Comparison of ENCODE assay signal across 17 cellular contexts in genomic region chr3:20099020-20099539, GRCh38. TPM values are rescaled to one million over a fixed set of nuclear protein-coding genes. Genes with fewer than 3 reads are reported as not detected.
DNase-seq lines count a peak whose midpoint lies in the region; ATAC-seq and TF ChIP-seq lines count a peak whose summit lies in the region.
"Had no signal": no experiment of that assay in that cellular context is flagged by ENCODE, and none has a peak within 500 bp of the region (broad histone marks: within the 10 kb centered on the region; RNA-seq: fewer than 3 reads in every experiment).

No MANE protein-coding gene starts in this region.

- no peaks in the 10 kb centered on the region for H3K27me3 ChIP-seq in thoracic aorta (replicated peaks; ENCODE audit: insufficient read depth)
- H3K27me3 ChIP-seq: BLaER1 treated with 17β-estradiol and CSF1 and Interleukin-3, amounts not matched to agents 10 nM and 100 nM; left lung had no signal

- no peak for DNase-seq in activated CD8-positive, alpha-beta memory T cell treated with anti-CD3 and anti-CD28 coated beads, Interleukin-2, amount 10 ng/mL, durations not matched to agents 7 days and 5 days
- DNase-seq in activated CD8-positive, alpha-beta memory T cell treated with anti-CD3 and anti-CD28 coated beads, Interleukin-2, amount 50 U/mL, for 4 hours = no peak
- peak; percentile 77 for DNase-seq in astrocyte of the hippocampus (ENCODE audit: low read depth, low spot score)
- peak; percentile 22 for DNase-seq in midbrain (lab: John Stamatoyannopoulos, UW)
- no peak for DNase-seq in thoracic aorta (ENCODE audit: low spot score)
- no peak for DNase-seq in DMS114 treated with DMSO at 0.1 percent for 48 hours (lab: John Stamatoyannopoulos, UW; ENCODE audit: unreplicated experiment)
- DNase-seq in T-helper 2 cell treated with Interferon-gamma antibody and Interleukin-4, amounts not matched to agents 5 μg/mL and 100 μg/mL, for 36 hours (ENCODE audit: low spot score) = no peak
- DNase-seq: activated T-cell treated with anti-CD3 and anti-CD28 coated beads, Interleukin-2, amount 50 U/mL, for 1 hour; KBM-7; left lung; NCI-H1092; OCI-M1; stimulated activated naive B cell treated with anti-CD40 and anti-IgM and Interleukin-4, amounts not matched to agents 10 μg/mL and 1 μg/mL and 100 μg/mL, for 72 hours had no signal

- CTCF ChIA-PET in activated CD8-positive, alpha-beta memory T cell treated with anti-CD3 and anti-CD28 coated beads, Interleukin-2, amount 10 ng/mL, durations not matched to agents 7 days and 5 days (lab: Charles Lee) = no interaction called here

- peak overlapping the region; percentile 88 for H3K27ac Mint-ChIP-seq in activated CD8-positive, alpha-beta memory T cell treated with anti-CD3 and anti-CD28 coated beads, Interleukin-2, amount 10 ng/mL, durations not matched to agents 7 days and 5 days
- H3K27ac Mint-ChIP-seq in T-helper 2 cell treated with Interferon-gamma antibody and Interleukin-4, amounts not matched to agents 5 μg/mL and 100 μg/mL, for 36 hours = no peak overlapping the region
- H3K27ac Mint-ChIP-seq: progenitor cell of endocrine pancreas; stimulated activated naive B cell treated with anti-CD40 and anti-IgM and Interleukin-4, amounts not matched to agents 10 μg/mL and 1 μg/mL and 100 μg/mL, for 72 hours had no signal

- peaks cover 56% of the 10 kb centered on the region for H3K36me3 Mint-ChIP-seq in activated CD8-positive, alpha-beta memory T cell treated with anti-CD3 and anti-CD28 coated beads, Interleukin-2, amount 10 ng/mL, durations not matched to agents 7 days and 5 days
- H3K36me3 Mint-ChIP-seq in T-helper 2 cell treated with Interferon-gamma antibody and Interleukin-4, amounts not matched to agents 5 μg/mL and 100 μg/mL, for 36 hours (ENCODE audit: low read depth) = peaks cover 64% of the 10 kb centered on the region

- no peak for ATAC-seq in activated CD8-positive, alpha-beta memory T cell treated with anti-CD3 and anti-CD28 coated beads, Interleukin-2, amount 10 ng/mL, durations not matched to agents 7 days and 5 days
- ATAC-seq in thoracic aorta (ENCODE audit: insufficient number of reproducible peaks, low FRiP score, low read depth) = no peak
- ATAC-seq in HG02763 (IDR thresholded peaks at IDR 0.05; ENCODE audit: unreplicated experiment) = no peak
- ATAC-seq: HCT116; stimulated activated naive B cell treated with anti-CD40 and anti-IgM and Interleukin-4, amounts not matched to agents 10 μg/mL and 1 μg/mL and 100 μg/mL, for 72 hours had no signal

- no peaks in the 10 kb centered on the region for H3K9me3 ChIP-seq in thoracic aorta
- H3K9me3 ChIP-seq: BLaER1 treated with 17β-estradiol and CSF1 and Interleukin-3, amounts not matched to agents 10 nM and 100 nM; left lung had no signal

- no peaks in the 10 kb centered on the region for H3K9me3 Mint-ChIP-seq in activated CD8-positive, alpha-beta memory T cell treated with anti-CD3 and anti-CD28 coated beads, Interleukin-2, amount 10 ng/mL, durations not matched to agents 7 days and 5 days (ENCODE audit: low read depth)
- no peaks in the 10 kb centered on the region for H3K9me3 Mint-ChIP-seq in T-helper 2 cell treated with Interferon-gamma antibody and Interleukin-4, amounts not matched to agents 5 μg/mL and 100 μg/mL, for 36 hours
- H3K9me3 Mint-ChIP-seq: stimulated activated naive B cell treated with anti-CD40 and anti-IgM and Interleukin-4, amounts not matched to agents 10 μg/mL and 1 μg/mL and 100 μg/mL, for 72 hours had no signal

- H3K36me3 ChIP-seq in thoracic aorta = no peaks in the 10 kb centered on the region

- peaks cover 29 to 38% of the 10 kb centered on the region in 2 donors for H3K4me1 ChIP-seq in thoracic aorta (ENCODE audit: control insufficient read depth in 1 of 2, low read depth in 2 of 2)

- H3K4me1 Mint-ChIP-seq in activated CD8-positive, alpha-beta memory T cell treated with anti-CD3 and anti-CD28 coated beads, Interleukin-2, amount 10 ng/mL, durations not matched to agents 7 days and 5 days = peaks cover 62% of the 10 kb centered on the region
- H3K4me1 Mint-ChIP-seq in T-helper 2 cell treated with Interferon-gamma antibody and Interleukin-4, amounts not matched to agents 5 μg/mL and 100 μg/mL, for 36 hours (ENCODE audit: low read depth) = peaks cover 44% of the 10 kb centered on the region

- peak overlapping the region; percentile 26 to 67 for H3K27ac ChIP-seq in thoracic aorta
- H3K27ac ChIP-seq: BLaER1 treated with 17β-estradiol and CSF1 and Interleukin-3, amounts not matched to agents 10 nM and 100 nM; left lung had no signal

- H3K27me3 Mint-ChIP-seq in activated CD8-positive, alpha-beta memory T cell treated with anti-CD3 and anti-CD28 coated beads, Interleukin-2, amount 10 ng/mL, durations not matched to agents 7 days and 5 days = no peaks in the 10 kb centered on the region
- H3K27me3 Mint-ChIP-seq in T-helper 2 cell treated with Interferon-gamma antibody and Interleukin-4, amounts not matched to agents 5 μg/mL and 100 μg/mL, for 36 hours (ENCODE audit: low read depth) = no peaks in the 10 kb centered on the region
- H3K27me3 Mint-ChIP-seq: progenitor cell of endocrine pancreas; stimulated activated naive B cell treated with anti-CD40 and anti-IgM and Interleukin-4, amounts not matched to agents 10 μg/mL and 1 μg/mL and 100 μg/mL, for 72 hours had no signal

- peak overlapping the region; percentile 2 for H3K4me3 ChIP-seq in thoracic aorta
- H3K4me3 ChIP-seq: BLaER1 treated with 17β-estradiol and CSF1 and Interleukin-3, amounts not matched to agents 10 nM and 100 nM; left lung had no signal

- no peak for TF ChIP-seq CTCF in thoracic aorta (IDR thresholded peaks at IDR 0.05)

- H3K4me3 Mint-ChIP-seq in activated CD8-positive, alpha-beta memory T cell treated with anti-CD3 and anti-CD28 coated beads, Interleukin-2, amount 10 ng/mL, durations not matched to agents 7 days and 5 days = no peak overlapping the region
- H3K4me3 Mint-ChIP-seq in T-helper 2 cell treated with Interferon-gamma antibody and Interleukin-4, amounts not matched to agents 5 μg/mL and 100 μg/mL, for 36 hours = no peak overlapping the region
- H3K4me3 Mint-ChIP-seq: stimulated activated naive B cell treated with anti-CD40 and anti-IgM and Interleukin-4, amounts not matched to agents 10 μg/mL and 1 μg/mL and 100 μg/mL, for 72 hours had no signal

RNA-seq across cellular contexts. Expression of gene KAT2B, which starts 58.8 kb away (rescaled TPM):
- total RNA-seq in activated CD8-positive, alpha-beta memory T cell treated with anti-CD3 and anti-CD28 coated beads, Interleukin-2, amount 10 ng/mL, durations not matched to agents 7 days and 5 days = 100 to 1,000 TPM in 1 of 2 experiments, 10 to 100 TPM in 1; 98.2 to 120 TPM
- total RNA-seq in thoracic aorta = 10 to 100 TPM; 48.0 to 72.8 TPM

Comparison
In these comparisons a context has a peak if more than half of its experiments do, and no peak if none do; other contexts are left out.
1. DNase-seq: peak in astrocyte of the hippocampus (single experiment) and midbrain (single experiment); none in activated CD8-positive, alpha-beta memory T cell treated with anti-CD3 and anti-CD28 coated beads, Interleukin-2, amount 10 ng/mL, durations not matched to agents 7 days and 5 days (single experiment), activated CD8-positive, alpha-beta memory T cell treated with anti-CD3 and anti-CD28 coated beads, Interleukin-2, amount 50 U/mL, for 4 hours (single experiment), thoracic aorta (single experiment), DMS114 treated with DMSO at 0.1 percent for 48 hours (single experiment) and T-helper 2 cell treated with Interferon-gamma antibody and Interleukin-4, amounts not matched to agents 5 μg/mL and 100 μg/mL, for 36 hours (single experiment).